ENCODE assay signal across 13 cellular contexts in genomic region chr1:78855258-78855657, GRCh38.
DNase-seq lines count a peak whose midpoint lies in the region; ATAC-seq and TF ChIP-seq lines count a peak whose summit lies in the region.
"Had no signal": no experiment of that assay in that cellular context is flagged by ENCODE, and none has a peak within 500 bp of the region (broad histone marks: within the 10 kb centered on the region; RNA-seq: fewer than 3 reads in every experiment).

No MANE protein-coding gene starts in this region.

- intact Hi-C loops in CD4-positive, alpha-beta T cell (cut with DNase I, micrococcal nuclease): no loop called here

- H3K9me3 Mint-ChIP-seq in CD4-positive, alpha-beta T cell: peaks cover 4% of the 10 kb centered on the region

- H3K27me3 Mint-ChIP-seq in CD4-positive, alpha-beta T cell: no peaks in the 10 kb centered on the region

- H3K36me3 Mint-ChIP-seq in CD4-positive, alpha-beta T cell (ENCODE audit: low read depth): no peaks in the 10 kb centered on the region

- POLR2A ChIA-PET in CD4-positive, alpha-beta T cell (lab: Charles Lee): no interaction called here

- H3K27ac ChIP-seq in CD4-positive, alpha-beta T cell (ENCODE audit: low read depth, low read length): no peak overlapping the region
- H3K27ac ChIP-seq: hepatocyte, vagina had no signal

- H3K27me3 ChIP-seq in CD4-positive, alpha-beta T cell (ENCODE audit: control insufficient read depth, insufficient read depth, low read length): no peaks in the 10 kb centered on the region
- H3K27me3 ChIP-seq: hepatocyte, vagina had no signal

- TF ChIP-seq CTCF in CD4-positive, alpha-beta T cell (IDR thresholded peaks at IDR 0.05): no peak

- CTCF ChIA-PET in CD4-positive, alpha-beta T cell (lab: Charles Lee): no interaction called here

- ATAC-seq in GM18505 (IDR thresholded peaks at IDR 0.05; ENCODE audit: unreplicated experiment) (peak; percentile 96), GM19463 (IDR thresholded peaks at IDR 0.05; ENCODE audit: unreplicated experiment) (peak; percentile 86), HG02884 (IDR thresholded peaks at IDR 0.05; ENCODE audit: unreplicated experiment) (peak; percentile 96), HG03558 (IDR thresholded peaks at IDR 0.05; ENCODE audit: extremely low read depth, unreplicated experiment) (peak; percentile 94)
- ATAC-seq in CD4-positive, alpha-beta T cell (ENCODE audit: poor library complexity): no peak

- DNase-seq in NAMALWA (ENCODE audit: low spot score) (no peak), DMS79 (lab: John Stamatoyannopoulos, UW) (no peak), islet precursor cell (no peak)
- no peak for DNase-seq in CD4-positive, alpha-beta T cell
- DNase-seq: aorta, NCI-H146 had no signal

- no peaks in the 10 kb centered on the region for H3K9me3 ChIP-seq in CD4-positive, alpha-beta T cell (ENCODE audit: control insufficient read depth, low read length)
- H3K9me3 ChIP-seq: vagina had no signal

- no peaks in the 10 kb centered on the region for H3K4me1 Mint-ChIP-seq in CD4-positive, alpha-beta T cell (ENCODE audit: low read depth)

- no peak for TF ChIP-seq POLR2A in GM18505 (IDR thresholded peaks at IDR 0.05; ENCODE audit: borderline replicate concordance, extremely low read depth, insufficient read depth, insufficient read length)

- no peak overlapping the region for H3K27ac Mint-ChIP-seq in CD4-positive, alpha-beta T cell
- H3K27ac Mint-ChIP-seq: T-helper 2 cell treated with Interferon-gamma antibody and Interleukin-4, amounts not matched to agents 5 μg/mL and 100 μg/mL, for 36 hours had no signal

- no peak overlapping the region for H3K4me3 Mint-ChIP-seq in CD4-positive, alpha-beta T cell
- H3K4me3 Mint-ChIP-seq: T-helper 2 cell treated with Interferon-gamma antibody and Interleukin-4, amounts not matched to agents 5 μg/mL and 100 μg/mL, for 36 hours had no signal
